10 cellular contexts compared by ENCODE assay signal in genomic region chr1:63674238-63674864, GRCh38.
A peak's percentile ranks its signal among the peaks of the same experiment; 100 is the strongest.
DNase-seq lines count a peak whose midpoint lies in the region; ATAC-seq, FAIRE-seq and TF ChIP-seq lines count a peak whose summit lies in the region.
"Had no signal": no experiment of that assay in that cellular context is flagged by ENCODE, and none has a peak within 500 bp of the region (broad histone marks: within the 10 kb centered on the region; RNA-seq: fewer than 3 reads in every experiment).

No MANE protein-coding gene starts in this region.

- DNase-seq in NCI-H1417 (lab: John Stamatoyannopoulos, UW) (peak in 2 of 3 experiments; percentile 28 to 76), NCI-H1417 treated with DMSO at 0.1 percent for 48 hours (lab: John Stamatoyannopoulos, UW) (no peak), NCI-H460 (ENCODE audit: extremely low read depth, low read depth) (peak; percentile 55), T47D (ENCODE audit: low read depth in 1 of 2, low spot score in 1 of 2) (peak; percentile 16 to 62), kidney (peak; percentile 75)
- peak; percentile 12 for DNase-seq in stimulated activated naive CD8-positive, alpha-beta T cell treated with anti-CD3 and anti-CD28 coated beads, Interleukin-15, Interleukin-2, amounts not matched to agents 100 U/mL and 50 U/mL, for 24 hours
- no peak for DNase-seq in activated naive CD8-positive, alpha-beta T cell treated with anti-CD3 and anti-CD28 coated beads, Interleukin-2, amount 50 U/mL, for 24 hours
- DNase-seq: activated naive CD8-positive, alpha-beta T cell treated with anti-CD3 and anti-CD28 coated beads, Interleukin-2, amount 10 ng/mL, durations not matched to agents 7 days and 5 days had no signal

- peak; percentile 83 for ATAC-seq in HG02610 (IDR thresholded peaks at IDR 0.05; ENCODE audit: unreplicated experiment)
- peak; percentile 14 for ATAC-seq in stimulated activated naive CD8-positive, alpha-beta T cell treated with anti-CD3 and anti-CD28 coated beads, Interleukin-15, Interleukin-2, amounts not matched to agents 100 U/mL and 50 U/mL, for 24 hours
- no peak for ATAC-seq in activated naive CD8-positive, alpha-beta T cell treated with anti-CD3 and anti-CD28 coated beads, Interleukin-2, amount 50 U/mL, for 24 hours

- H3K27ac Mint-ChIP-seq in activated naive CD8-positive, alpha-beta T cell treated with anti-CD3 and anti-CD28 coated beads, Interleukin-2, amount 50 U/mL, for 24 hours: no peak overlapping the region
- H3K27ac Mint-ChIP-seq: activated naive CD8-positive, alpha-beta T cell treated with anti-CD3 and anti-CD28 coated beads, Interleukin-2, amount 10 ng/mL, durations not matched to agents 7 days and 5 days had no signal

- no peaks in the 10 kb centered on the region for H3K36me3 ChIP-seq in kidney (ENCODE audit: control insufficient read depth in 1 of 2, insufficient read depth in 2 of 2, low read length in 2 of 2)
- H3K36me3 ChIP-seq: BLaER1 treated with 17β-estradiol and CSF1 and Interleukin-3, amounts not matched to agents 10 nM and 100 nM had no signal

- H3K27me3 Mint-ChIP-seq in activated naive CD8-positive, alpha-beta T cell treated with anti-CD3 and anti-CD28 coated beads, Interleukin-2, amount 50 U/mL, for 24 hours: no peaks in the 10 kb centered on the region
- H3K27me3 Mint-ChIP-seq: activated naive CD8-positive, alpha-beta T cell treated with anti-CD3 and anti-CD28 coated beads, Interleukin-2, amount 10 ng/mL, durations not matched to agents 7 days and 5 days had no signal

- no peaks in the 10 kb centered on the region for H3K9me3 ChIP-seq in kidney (ENCODE audit: control insufficient read depth in 1 of 2, low read length in 2 of 2)

- peak; percentile 67 for FAIRE-seq in kidney (lab: Jason Lieb, UNC)

- no peak overlapping the region for H3K4me3 ChIP-seq in kidney (ENCODE audit: low read length in 2 of 2)
- H3K4me3 ChIP-seq: BLaER1 treated with 17β-estradiol and CSF1 and Interleukin-3, amounts not matched to agents 10 nM and 100 nM had no signal

- in situ Hi-C loops in T47D (cut with HindIII; ENCODE audit: low pct_unique_long_range_greater_than_20kb, low sequenced_read_pairs): no loop called here

- H3K27ac ChIP-seq in kidney (ENCODE audit: low read depth in 2 of 2, low read length in 2 of 2): no peak overlapping the region
- H3K27ac ChIP-seq: BLaER1 treated with 17β-estradiol and CSF1 and Interleukin-3, amounts not matched to agents 10 nM and 100 nM had no signal

- H3K4me1 Mint-ChIP-seq in activated naive CD8-positive, alpha-beta T cell treated with anti-CD3 and anti-CD28 coated beads, Interleukin-2, amount 50 U/mL, for 24 hours: no peaks in the 10 kb centered on the region

- intact Hi-C loops in kidney (cut with DNase I): loop anchor here (10.0 kb wide), 1 partner anchor 570 kb away; no protein-coding TSS in a partner anchor

- H3K9me3 Mint-ChIP-seq in activated naive CD8-positive, alpha-beta T cell treated with anti-CD3 and anti-CD28 coated beads, Interleukin-2, amount 50 U/mL, for 24 hours: peaks cover 7% of the 10 kb centered on the region

- H3K36me3 Mint-ChIP-seq in activated naive CD8-positive, alpha-beta T cell treated with anti-CD3 and anti-CD28 coated beads, Interleukin-2, amount 50 U/mL, for 24 hours (ENCODE audit: low read depth): peaks cover 2% of the 10 kb centered on the region
- H3K36me3 Mint-ChIP-seq: activated naive CD8-positive, alpha-beta T cell treated with anti-CD3 and anti-CD28 coated beads, Interleukin-2, amount 10 ng/mL, durations not matched to agents 7 days and 5 days had no signal

- H3K9ac ChIP-seq in kidney (ENCODE audit: low read length in 2 of 2): no peak overlapping the region
- H3K9ac ChIP-seq: BLaER1 treated with 17β-estradiol and CSF1 and Interleukin-3, amounts not matched to agents 10 nM and 100 nM had no signal

- peaks cover 0 to 8% of the 10 kb centered on the region in 2 donors for H3K4me1 ChIP-seq in kidney (ENCODE audit: control insufficient read depth in 1 of 2, insufficient read depth in 1 of 2, low read depth in 1 of 2, low read length in 2 of 2)
- H3K4me1 ChIP-seq: BLaER1 treated with 17β-estradiol and CSF1 and Interleukin-3, amounts not matched to agents 10 nM and 100 nM had no signal

- H3K4me3 Mint-ChIP-seq in activated naive CD8-positive, alpha-beta T cell treated with anti-CD3 and anti-CD28 coated beads, Interleukin-2, amount 50 U/mL, for 24 hours: no peak overlapping the region
- H3K4me3 Mint-ChIP-seq: activated naive CD8-positive, alpha-beta T cell treated with anti-CD3 and anti-CD28 coated beads, Interleukin-2, amount 10 ng/mL, durations not matched to agents 7 days and 5 days had no signal

- peak; percentile 68 for TF ChIP-seq CTCF in kidney (IDR thresholded peaks at IDR 0.05; ENCODE audit: borderline replicate concordance, extremely low read depth, insufficient read depth)

Comparison
In these comparisons a context has a peak if more than half of its experiments do, and no peak if none do; other contexts are left out.
1. DNase-seq: peak in NCI-H1417 (2 of 3), NCI-H460 (single experiment), T47D (2 of 2), kidney (single experiment) and stimulated activated naive CD8-positive, alpha-beta T cell treated with anti-CD3 and anti-CD28 coated beads, Interleukin-15, Interleukin-2, amounts not matched to agents 100 U/mL and 50 U/mL, for 24 hours (single experiment); none in NCI-H1417 treated with DMSO at 0.1 percent for 48 hours (single experiment) and activated naive CD8-positive, alpha-beta T cell treated with anti-CD3 and anti-CD28 coated beads, Interleukin-2, amount 50 U/mL, for 24 hours (single experiment).